ENCODE assay signal across 32 cellular contexts in the genomic region with DNA sequence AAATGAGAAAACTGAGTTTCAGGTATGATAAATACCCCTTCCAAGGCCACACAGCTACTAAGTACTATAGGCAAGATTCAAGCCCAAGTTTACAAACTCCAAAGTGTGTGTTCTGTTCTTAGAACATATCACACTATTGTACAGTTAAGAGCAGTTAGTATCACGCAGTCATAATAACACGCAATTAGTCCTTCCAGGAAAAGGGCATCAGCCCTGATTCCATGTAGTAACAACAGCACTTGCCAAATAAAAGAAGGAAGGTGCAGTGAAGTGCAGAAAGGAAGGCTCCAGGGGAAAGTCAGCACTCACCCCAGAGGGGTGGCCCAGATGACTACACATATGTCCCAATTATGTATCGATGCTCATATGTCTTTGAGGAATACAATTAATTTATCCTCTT. TPM values are rescaled to one million over a fixed set of nuclear protein-coding genes. Genes with fewer than 3 reads are reported as not detected.
DNase-seq lines count a peak whose midpoint lies in the region; ATAC-seq and TF ChIP-seq lines count a peak whose summit lies in the region.
"Had no signal": no experiment of that assay in that cellular context is flagged by ENCODE, and none has a peak within 500 bp of the region (broad histone marks: within the 10 kb centered on the region; RNA-seq: fewer than 3 reads in every experiment).

No MANE protein-coding gene starts in this region.

- H2BK12ac ChIP-seq in H9 (ENCODE audit: insufficient read length, low read depth, low read length) = no peak overlapping the region

- no peaks in the 10 kb centered on the region for H3K4me1 Mint-ChIP-seq in H9
- H3K4me1 Mint-ChIP-seq: central memory CD8-positive, alpha-beta T cell; WTC11 had no signal

- H2BK15ac ChIP-seq in H9 (ENCODE audit: low read depth, low read length) = no peak overlapping the region

- no peak overlapping the region for H2BK120ac ChIP-seq in H9 (ENCODE audit: low read depth, low read length, poor library complexity, severe bottlenecking)

- H2AFZ ChIP-seq in SU-DHL-6 (ENCODE audit: low read depth, low read length, severe bottlenecking) = no peak overlapping the region
- H2AFZ ChIP-seq in H9 (ENCODE audit: low read length) = no peak overlapping the region
- H2AFZ ChIP-seq: GM23338 had no signal

- H4K20me1 ChIP-seq in SU-DHL-6 (ENCODE audit: low read depth, low read length) (no peaks in the 10 kb centered on the region), H9 (ENCODE audit: control insufficient read depth, insufficient read depth, insufficient read length) (no peaks in the 10 kb centered on the region)

- H3K4ac ChIP-seq in H9 (ENCODE audit: low read depth, low read length) = no peak overlapping the region

- H3K36me3 ChIP-seq in heart left ventricle = no peaks in the 10 kb centered on the region
- H3K36me3 ChIP-seq in left ventricle myocardium inferior = no peaks in the 10 kb centered on the region
- H3K36me3 ChIP-seq in SU-DHL-6 (ENCODE audit: low read length) = no peaks in the 10 kb centered on the region
- no peaks in the 10 kb centered on the region for H3K36me3 ChIP-seq in neutrophil
- H3K36me3 ChIP-seq: uterus had no signal

- H2AK5ac ChIP-seq in H9 (ENCODE audit: insufficient read length, low read length) = no peak overlapping the region

- peak overlapping the region in 1 of 12 donors; percentile 48 for H3K4me3 ChIP-seq in heart left ventricle
- no peak overlapping the region for H3K4me3 ChIP-seq in left ventricle myocardium inferior
- H3K4me3 ChIP-seq in GM12865 (ENCODE audit: low read depth, low read length) = peak overlapping the region; percentile 53
- H3K4me3 ChIP-seq in SU-DHL-6 (ENCODE audit: insufficient read depth, low read length, poor library complexity, severe bottlenecking) = no peak overlapping the region
- no peak overlapping the region for H3K4me3 ChIP-seq in neutrophil (ENCODE audit: low read depth in 1 of 2, low read length in 1 of 2)
- H3K4me3 ChIP-seq: GM23338, SK-N-MC, smooth muscle cell, testis, uterus had no signal

- no peaks in the 10 kb centered on the region; the same call in 1 of the 2 replicates for H3K79me2 ChIP-seq in SU-DHL-6 (ENCODE audit: insufficient read depth, low read length)
- H3K79me2 ChIP-seq in H9 (ENCODE audit: insufficient read depth, low read length) = no peaks in the 10 kb centered on the region

- H3K27ac ChIP-seq in heart left ventricle = peak overlapping the region in 1 of 12 donors; percentile 5
- no peak overlapping the region for H3K27ac ChIP-seq in left ventricle myocardium inferior (replicated peaks)
- H3K27ac ChIP-seq in SU-DHL-6 (ENCODE audit: low read depth, low read length) = no peak overlapping the region
- H3K27ac ChIP-seq in neutrophil = peak overlapping the region; percentile 46
- H3K27ac ChIP-seq in H9 (ENCODE audit: insufficient read length, low read depth, low read length) = no peak overlapping the region
- H3K27ac ChIP-seq: SK-N-MC, testis, uterus had no signal

- H3K23me2 ChIP-seq in H9 (ENCODE audit: insufficient read length, low read depth, low read length, poor library complexity, severe bottlenecking) = no peaks in the 10 kb centered on the region

- H3K27me3 ChIP-seq in heart left ventricle (peaks cover 0 to 5% (median 0%) of the 10 kb centered on the region in 9 donors), left ventricle myocardium inferior (ENCODE audit: low read depth) (no peaks in the 10 kb centered on the region), SU-DHL-6 (ENCODE audit: low read length) (no peaks in the 10 kb centered on the region), neutrophil (no peaks in the 10 kb centered on the region), H9 (ENCODE audit: insufficient read depth, low read length) (no peaks in the 10 kb centered on the region)
- H3K27me3 ChIP-seq: testis, uterus had no signal

- H3K4me2 ChIP-seq in SU-DHL-6 (ENCODE audit: low read depth, low read length, poor library complexity, severe bottlenecking) (peak overlapping the region; percentile 30), H9 (ENCODE audit: insufficient read depth, insufficient read length, low read length) (no peak overlapping the region)
- H3K4me2 ChIP-seq: GM23338, smooth muscle cell had no signal

- H3K9me3 ChIP-seq in heart left ventricle = no peaks in the 10 kb centered on the region
- H3K9me3 ChIP-seq in left ventricle myocardium inferior (replicated peaks) = no peaks in the 10 kb centered on the region
- H3K9me3 ChIP-seq in SU-DHL-6 (ENCODE audit: insufficient read depth, low read length) = no peaks in the 10 kb centered on the region
- H3K9me3 ChIP-seq in neutrophil = no peaks in the 10 kb centered on the region
- H3K9me3 ChIP-seq in H9 (ENCODE audit: control insufficient read depth, low read depth, low read length) = no peaks in the 10 kb centered on the region
- H3K9me3 ChIP-seq: testis, uterus had no signal

- H3K23ac ChIP-seq in H9 (ENCODE audit: insufficient read length, low read depth, low read length) = no peak overlapping the region

- H2BK20ac ChIP-seq in H9 (ENCODE audit: low read depth, low read length, poor library complexity, severe bottlenecking) = no peak overlapping the region

- no peaks in the 10 kb centered on the region for H3K9me2 ChIP-seq in SU-DHL-6 (replicated peaks; ENCODE audit: insufficient read depth, low read length)

- no peaks in the 10 kb centered on the region for H3K27me3 Mint-ChIP-seq in H9 (ENCODE audit: low read depth)
- H3K27me3 Mint-ChIP-seq: activated CD4-positive, alpha-beta memory T cell treated with anti-CD3 and anti-CD28 coated beads for 36 hours; central memory CD8-positive, alpha-beta T cell had no signal

- TF ChIP-seq CTCF in heart left ventricle (IDR thresholded peaks at IDR 0.05) (no peak), left ventricle myocardium inferior (IDR thresholded peaks at IDR 0.05; ENCODE audit: borderline replicate concordance) (no peak), GM12865 (IDR thresholded peaks at IDR 0.05; ENCODE audit: insufficient read depth, low read depth, low read length, missing control alignments) (no peak), SU-DHL-6 (IDR thresholded peaks at IDR 0.05; ENCODE audit: insufficient read depth, low read length, poor library complexity, severe bottlenecking) (no peak), neutrophil (IDR thresholded peaks at IDR 0.05) (no peak), H9 (conservative IDR thresholded peaks at IDR 0.05) (no peak)

- no peaks in the 10 kb centered on the region; the same call in 1 of the 2 replicates for H3F3A ChIP-seq in SU-DHL-6 (ENCODE audit: insufficient read depth)

- H4K8ac ChIP-seq in H9 (replicated peaks; ENCODE audit: insufficient read length, low read depth, low read length) = no peak overlapping the region

- no peak overlapping the region for H3K14ac ChIP-seq in H9 (ENCODE audit: insufficient read depth, low read length)

- H3T11ph ChIP-seq in H9 (ENCODE audit: low read length) = no peak overlapping the region

- WGBS in heart left ventricle, 4 donors = 48 to 71% (median 70%) methylated on average over 3 of the region's 3 CpGs
- WGBS in H9 (ENCODE audit: extremely low coverage, insufficient read length, low lambda C conversion rate) = no CpG with 5 or more reads among the region's 3 CpGs

- DNase-seq in heart left ventricle (no peak), left ventricle myocardium inferior (no peak), GM12865 (ENCODE audit: low read depth) (no peak), H9 (no peak), sciatic nerve (ENCODE audit: low spot score) (no peak)
- DNase-seq: activated CD4-positive, alpha-beta memory T cell treated with anti-CD3 and anti-CD28 coated beads for 36 hours; activated effector memory CD4-positive, alpha-beta T cell treated with anti-CD3 and anti-CD28 coated beads, Interleukin-2, amount 50 U/mL, for 16 hours; glutamatergic neuron; NCI-H1694 treated with DMSO at 0.1 percent for 48 hours; NCI-H2171 treated with DMSO at 0.1 percent for 48 hours; NCI-H524 treated with DMSO at 0.1 percent for 48 hours; occipital lobe; stimulated activated CD4-positive, alpha-beta T cell treated with anti-CD3 and anti-CD28 coated beads, Interleukin-2, amount 100 ng/mL, for 24 hours; T1000; testis; uterus had no signal

- no peak overlapping the region for H3K56ac ChIP-seq in H9 (ENCODE audit: insufficient read length, low read depth, low read length)

- intact Hi-C loops in heart left ventricle (cut with DNase I) (loop anchor here in 6 of 10 donors (5.0 to 10.0 kb wide), 2 partner anchors 139 to 142 kb away; no protein-coding TSS in a partner anchor), left ventricle myocardium inferior (cut with micrococcal nuclease) (loop anchor here (10.0 kb wide), 1 partner anchor 142 kb away; no protein-coding TSS in a partner anchor), sciatic nerve (cut with DNase I) (no loop called here)

- no peak overlapping the region for H4K5ac ChIP-seq in H9 (ENCODE audit: insufficient read length, low read depth, low read length)

- no peak overlapping the region for H3K27ac Mint-ChIP-seq in H9
- H3K27ac Mint-ChIP-seq: activated CD4-positive, alpha-beta memory T cell treated with anti-CD3 and anti-CD28 coated beads for 36 hours; GM23338; stimulated activated effector memory CD8-positive, alpha-beta T cell treated with anti-CD3 and anti-CD28 coated beads, Interleukin-12 subunit alpha, Interleukin-12 subunit beta, amount 100 ng/mL, for 72 hours; WTC11 had no signal

- no peak overlapping the region for H2BK5ac ChIP-seq in H9 (ENCODE audit: insufficient read length, low read length)

- H3K9me3 Mint-ChIP-seq in H9 = peaks cover 3 to 49% of the 10 kb centered on the region in 2 experiments; a peak in 4 of 5 replicates
- H3K9me3 Mint-ChIP-seq: activated CD4-positive, alpha-beta memory T cell treated with anti-CD3 and anti-CD28 coated beads for 36 hours; central memory CD8-positive, alpha-beta T cell; GM23338; stimulated activated effector memory CD8-positive, alpha-beta T cell treated with anti-CD3 and anti-CD28 coated beads, Interleukin-12 subunit alpha, Interleukin-12 subunit beta, amount 100 ng/mL, for 72 hours; WTC11 had no signal

- no peak overlapping the region for H4K91ac ChIP-seq in H9 (ENCODE audit: insufficient read length, low read depth, low read length)

- ATAC-seq in heart left ventricle = peak; percentile 30 to 75 (median 59)
- no peak for ATAC-seq in GM19351 (IDR thresholded peaks at IDR 0.05; ENCODE audit: unreplicated experiment)
- ATAC-seq in sciatic nerve = no peak
- ATAC-seq: GM23338; stimulated activated effector memory CD8-positive, alpha-beta T cell treated with anti-CD3 and anti-CD28 coated beads, Interleukin-12 subunit alpha, Interleukin-12 subunit beta, amount 100 ng/mL, for 72 hours; WTC11 had no signal

- no peak overlapping the region for H3K18ac ChIP-seq in H9 (ENCODE audit: insufficient read length, low read depth, low read length)

- H3K4me3 Mint-ChIP-seq in H9 = no peak overlapping the region
- H3K4me3 Mint-ChIP-seq: activated CD4-positive, alpha-beta memory T cell treated with anti-CD3 and anti-CD28 coated beads for 36 hours; central memory CD8-positive, alpha-beta T cell; GM23338; stimulated activated effector memory CD8-positive, alpha-beta T cell treated with anti-CD3 and anti-CD28 coated beads, Interleukin-12 subunit alpha, Interleukin-12 subunit beta, amount 100 ng/mL, for 72 hours; WTC11 had no signal

- peaks cover 0 to 4% (median 0%) of the 10 kb centered on the region in 12 donors for H3K4me1 ChIP-seq in heart left ventricle
- no peaks in the 10 kb centered on the region for H3K4me1 ChIP-seq in left ventricle myocardium inferior
- peaks cover 47 to 49% of the 10 kb centered on the region in 2 experiments for H3K4me1 ChIP-seq in neutrophil (ENCODE audit: control insufficient read depth in 1 of 2, insufficient read depth in 1 of 2, low read depth in 1 of 2, low read length in 1 of 2)
- no peaks in the 10 kb centered on the region for H3K4me1 ChIP-seq in H9 (ENCODE audit: insufficient read depth, low read length)
- H3K4me1 ChIP-seq: testis, uterus had no signal

- TF ChIP-seq POLR2A in heart left ventricle (IDR thresholded peaks at IDR 0.05) = no peak

- no peak overlapping the region for H3K9ac ChIP-seq in SU-DHL-6 (ENCODE audit: low read length)
- no peak overlapping the region for H3K9ac ChIP-seq in H9 (ENCODE audit: extremely low read depth, insufficient read length, low read length)

- H3K36me3 Mint-ChIP-seq in H9 (ENCODE audit: insufficient read depth in 1 of 3, low read depth in 3 of 3) = no peaks in the 10 kb centered on the region; a peak in 1 of 7 replicates
- H3K36me3 Mint-ChIP-seq: stimulated activated effector memory CD8-positive, alpha-beta T cell treated with anti-CD3 and anti-CD28 coated beads, Interleukin-12 subunit alpha, Interleukin-12 subunit beta, amount 100 ng/mL, for 72 hours; WTC11 had no signal

- H3K79me1 ChIP-seq in H9 (ENCODE audit: insufficient read depth, low read depth, low read length, poor library complexity, severe bottlenecking) = no peaks in the 10 kb centered on the region

RNA-seq across cellular contexts. Expression of a gene that starts 4.4 kb away (rescaled TPM):
- total RNA-seq in heart left ventricle = 1 to 10 TPM in 2 of 9 donors, under 1 TPM in 5, not detected in 2; 0.21 to 5.2 (median 0.40) TPM
- under 1 TPM; 0.15 to 0.18 TPM for polyA plus RNA-seq in heart left ventricle
- total RNA-seq in left ventricle myocardium inferior = 0.30 TPM
- not detected in 2 replicates for total RNA-seq in H9 (2021)
- total RNA-seq in sciatic nerve = 5.3 TPM
- total RNA-seq: A673, Daoy, GM23338, HT-29, kidney epithelial cell, lung microvascular endothelial cell, RPMI7951, smooth muscle cell, WTC11 had no signal
- polyA plus RNA-seq: BJ, GM23338, smooth muscle cell had no signal

Comparison
In these comparisons a context has a peak if more than half of its experiments do, and no peak if none do; other contexts are left out.
1. ATAC-seq: peak in heart left ventricle (4 of 4); none in GM19351 (single experiment) and sciatic nerve (single experiment).